8 cellular contexts compared by ENCODE assay signal in genomic region chr2:67215214-67215613, GRCh38.
A peak's percentile ranks its signal among the peaks of the same experiment; 100 is the strongest.
DNase-seq lines count a peak whose midpoint lies in the region; ATAC-seq and TF ChIP-seq lines count a peak whose summit lies in the region.

No MANE protein-coding gene starts in this region.

- intact Hi-C loops in gastrocnemius medialis (cut with DNase I; ENCODE audit: low total_unique reads), result no loop called here

- H3K4me1 ChIP-seq in liver (ENCODE audit: control insufficient read depth in 4 of 4, insufficient read depth in 4 of 4, low read length in 3 of 4) (no peaks in the 10 kb centered on the region), gastrocnemius medialis (no peaks in the 10 kb centered on the region)

- H3K27me3 ChIP-seq in liver (ENCODE audit: control insufficient read depth in 4 of 4, insufficient read depth in 4 of 4, low read length in 3 of 4) (peaks cover 0 to 5% (median 0%) of the 10 kb centered on the region in 4 donors), gastrocnemius medialis (no peaks in the 10 kb centered on the region)

- H3K4me3 ChIP-seq in LNCaP clone FGC (ENCODE audit: low read depth, low read length) (no peak overlapping the region), astrocyte of the cerebellum (ENCODE audit: low read depth, low read length) (no peak overlapping the region), liver (ENCODE audit: low read depth in 1 of 3, low read length in 3 of 3) (no peak overlapping the region), gastrocnemius medialis (no peak overlapping the region)

- H3K9ac ChIP-seq in liver (ENCODE audit: low read depth in 1 of 2, low read length in 2 of 2), result no peak overlapping the region

- peak; percentile 42 for DNase-seq in COLO668 (lab: John Stamatoyannopoulos, UW; ENCODE audit: unreplicated experiment)
- DNase-seq in LNCaP clone FGC (ENCODE audit: low read depth), result no peak
- peak; percentile 28 for DNase-seq in astrocyte of the cerebellum (ENCODE audit: low read depth)
- no peak for DNase-seq in activated naive CD4-positive, alpha-beta T cell treated with anti-CD3 and anti-CD28 coated beads, Interleukin-2, amount 50 U/mL, for 16 hours
- no peak for DNase-seq in CD1c-positive myeloid dendritic cell (ENCODE audit: extremely low spot score)
- DNase-seq in gastrocnemius medialis, result no peak

- peak; percentile 82 to 86 for TF ChIP-seq RAD21 in liver (IDR thresholded peaks at IDR 0.05)

- in situ Hi-C loops in astrocyte of the cerebellum (cut with HindIII; ENCODE audit: low sequenced_read_pairs) (no loop called here), gastrocnemius medialis (cut with MboI; ENCODE audit: low sequenced_read_pairs in 4 of 4) (no loop called here)

- 37% methylated on average over 8 of the region's 8 CpGs for WGBS in liver

- TF ChIP-seq CTCF in LNCaP clone FGC (IDR thresholded peaks at IDR 0.05; ENCODE audit: control insufficient read depth, extremely low read depth, insufficient read depth), result peak; percentile 33
- TF ChIP-seq CTCF in astrocyte of the cerebellum (IDR thresholded peaks at IDR 0.05; ENCODE audit: low read depth, low read length, missing control alignments), result peak; percentile 25
- peak; percentile 54 for TF ChIP-seq CTCF in liver (IDR thresholded peaks at IDR 0.05; ENCODE audit: low read depth, low read length, missing input control)
- TF ChIP-seq CTCF in gastrocnemius medialis (IDR thresholded peaks at IDR 0.05 in 4 of 5, conservative IDR thresholded peaks at IDR 0.05 in 1 of 5), result no peak

- no peaks in the 10 kb centered on the region for H3K36me3 ChIP-seq in liver (ENCODE audit: control insufficient read depth in 4 of 4, insufficient read depth in 3 of 4, low read depth in 1 of 4, low read length in 3 of 4)
- H3K36me3 ChIP-seq in gastrocnemius medialis, result no peaks in the 10 kb centered on the region

- H3K9me3 ChIP-seq in liver (ENCODE audit: control insufficient read depth in 4 of 4, low read length in 3 of 4), result no peaks in the 10 kb centered on the region
- no peaks in the 10 kb centered on the region for H3K9me3 ChIP-seq in gastrocnemius medialis

- ATAC-seq in gastrocnemius medialis (no peak), HG03342 (IDR thresholded peaks at IDR 0.05; ENCODE audit: unreplicated experiment) (no peak)

- no peak for TF ChIP-seq POLR2A in gastrocnemius medialis (IDR thresholded peaks at IDR 0.05)

- H3K27ac ChIP-seq in liver (ENCODE audit: low read depth in 1 of 2, low read length in 2 of 2) (no peak overlapping the region), gastrocnemius medialis (no peak overlapping the region)

TF ChIP-seq in liver, 16 proteins besides CTCF, POLR2A, EP300 and RAD21:
- TF ChIP-seq TAF1 (conservative IDR thresholded peaks at IDR 0.05) (no peak), MAX (IDR thresholded peaks at IDR 0.05) (no peak), HNF4A (conservative IDR thresholded peaks at IDR 0.05) (no peak), JUND (IDR thresholded peaks at IDR 0.05) (no peak), SP1 (IDR thresholded peaks at IDR 0.05) (no peak), EGR1 (IDR thresholded peaks at IDR 0.05; ENCODE audit: low read depth in 2 of 2) (no peak), GABPA (IDR thresholded peaks at IDR 0.05 in 1 of 2, conservative IDR thresholded peaks at IDR 0.05 in 1 of 2) (no peak), ATF3 (IDR thresholded peaks at IDR 0.05) (no peak), FOXA1 (IDR thresholded peaks at IDR 0.05) (no peak), YY1 (IDR thresholded peaks at IDR 0.05) (no peak), FOXA2 (IDR thresholded peaks at IDR 0.05) (no peak), RXRA (IDR thresholded peaks at IDR 0.05) (no peak), ZBTB33 (IDR thresholded peaks at IDR 0.05) (no peak)

Comparison
In these comparisons a context has a peak if more than half of its experiments do, and no peak if none do; other contexts are left out.
1. DNase-seq: peak in COLO668 (single experiment) and astrocyte of the cerebellum (single experiment); none in LNCaP clone FGC (single experiment), activated naive CD4-positive, alpha-beta T cell treated with anti-CD3 and anti-CD28 coated beads, Interleukin-2, amount 50 U/mL, for 16 hours (single experiment), CD1c-positive myeloid dendritic cell (single experiment) and gastrocnemius medialis (0 of 2).
2. CTCF ChIP-seq: peak in LNCaP clone FGC (single experiment), astrocyte of the cerebellum (single experiment) and liver (single experiment); none in gastrocnemius medialis (0 of 5).